Comparison of ENCODE assay signal across 8 cellular contexts in the genomic region with DNA sequence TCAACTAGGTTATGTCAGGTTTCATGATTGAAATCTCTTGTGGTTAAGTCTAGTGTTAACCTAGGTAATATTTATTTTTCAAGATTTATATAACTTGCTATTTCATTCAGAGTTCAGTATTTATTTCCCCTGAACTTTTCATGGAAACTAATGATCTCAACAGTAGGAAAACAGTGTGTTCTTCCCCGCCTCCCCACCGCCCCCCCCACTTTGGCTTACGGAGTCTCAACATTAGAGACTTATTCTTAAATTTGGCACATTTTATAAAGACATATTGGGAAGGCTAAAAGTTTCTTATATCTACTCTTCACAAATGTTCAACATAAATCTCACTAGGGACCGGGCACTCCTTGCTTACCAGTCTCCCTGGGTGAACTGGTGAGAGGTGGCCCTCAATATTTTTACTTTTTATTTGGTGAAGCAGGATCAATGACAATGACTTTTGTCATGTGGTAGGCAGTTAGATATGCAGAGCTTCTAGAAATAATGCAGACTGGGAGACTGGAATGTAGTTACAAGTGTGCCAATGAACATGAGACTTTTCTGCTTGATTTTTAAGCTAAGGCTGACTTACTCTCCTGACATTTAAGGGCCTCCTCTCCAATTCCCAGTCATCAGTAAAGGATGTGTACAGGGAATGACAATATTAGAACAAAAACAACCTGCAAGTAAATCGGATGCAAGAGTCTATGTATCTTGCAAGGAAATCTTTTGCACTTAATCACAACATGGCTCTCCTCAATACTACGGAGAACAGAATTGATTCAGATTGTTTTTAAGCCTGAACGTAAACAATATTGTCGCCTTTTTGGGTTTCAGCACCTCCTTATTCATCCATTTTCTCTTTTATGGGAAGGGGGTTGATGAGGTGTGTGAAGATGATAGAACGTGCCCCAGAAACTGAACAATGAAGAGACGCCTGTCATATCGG. TPM values are rescaled to one million over a fixed set of nuclear protein-coding genes. Genes with fewer than 3 reads are reported as not detected.
DNase-seq lines count a peak whose midpoint lies in the region; ATAC-seq and TF ChIP-seq lines count a peak whose summit lies in the region.

No MANE protein-coding gene starts in this region.

- peaks cover 24% of the 10 kb centered on the region for H3K4me1 ChIP-seq in Caco-2
- peaks cover 19 to 29% of the 10 kb centered on the region in 2 donors for H3K4me1 ChIP-seq in naive thymus-derived CD4-positive, alpha-beta T cell (ENCODE audit: control insufficient read depth in 2 of 2, insufficient read depth in 2 of 2, low read length in 2 of 2)

- ATAC-seq in naive thymus-derived CD4-positive, alpha-beta T cell = no peak
- ATAC-seq in GM18520 (IDR thresholded peaks at IDR 0.05; ENCODE audit: unreplicated experiment) (no peak), GM19467 (IDR thresholded peaks at IDR 0.05; ENCODE audit: unreplicated experiment) (no peak), HG03135 (IDR thresholded peaks at IDR 0.05; ENCODE audit: unreplicated experiment) (no peak)

- intact Hi-C loops in Caco-2 (cut with micrococcal nuclease; ENCODE audit: unreplicated experiment) = no loop called here
- intact Hi-C loops in naive thymus-derived CD4-positive, alpha-beta T cell (cut with micrococcal nuclease) = loop anchor here (2.0 to 10.0 kb wide), 13 partner anchors 25 to 1775 kb away; a partner anchor contains a TSS

- POLR2A ChIA-PET in Caco-2 (lab: Charles Lee) = no interaction called here
- POLR2A ChIA-PET in naive thymus-derived CD4-positive, alpha-beta T cell (lab: Charles Lee) = interaction anchor here (0.6 kb wide), 1 partner anchor 128 kb away, joined by 3 read pairs; no protein-coding TSS in a partner anchor

- H3K9me3 Mint-ChIP-seq in Caco-2 (ENCODE audit: unreplicated experiment) = no peaks in the 10 kb centered on the region
- peaks cover 0 to 5% (median 0%) of the 10 kb centered on the region in 11 donors for H3K9me3 Mint-ChIP-seq in naive thymus-derived CD4-positive, alpha-beta T cell

- BruUV-seq in Caco-2 (replicated peaks; lab: Mats Ljungman, UMichigan) = no TSS peak

- H3K27ac ChIP-seq in coronary artery = peak overlapping the region; percentile 94 to 97
- H3K27ac ChIP-seq in naive thymus-derived CD4-positive, alpha-beta T cell (ENCODE audit: low read depth, low read length) = peak overlapping the region; percentile 91

- H3K27ac Mint-ChIP-seq in Caco-2 (ENCODE audit: unreplicated experiment) = peak overlapping the region; percentile 67
- H3K27ac Mint-ChIP-seq in naive thymus-derived CD4-positive, alpha-beta T cell = peak overlapping the region; percentile 88 to 99 (median 97)

- no peak for TF ChIP-seq CTCF in Caco-2 (IDR thresholded peaks at IDR 0.05; ENCODE audit: insufficient read depth in 1 of 2, low read depth in 1 of 2, low read length in 1 of 2, severe bottlenecking in 1 of 2, unreplicated experiment in 1 of 2)
- no peak for TF ChIP-seq CTCF in coronary artery (IDR thresholded peaks at IDR 0.05)

- CTCF ChIA-PET in Caco-2 (lab: Charles Lee) = interaction anchor here (0.7 kb wide), 1 partner anchor 137 kb away, joined by 5 read pairs; no protein-coding TSS in a partner anchor
- CTCF ChIA-PET in naive thymus-derived CD4-positive, alpha-beta T cell (lab: Charles Lee) = no interaction called here

- H3K27me3 ChIP-seq in Caco-2 (replicated peaks; ENCODE audit: control insufficient read depth, insufficient read depth, low read length) (no peaks in the 10 kb centered on the region), MG63 (no peaks in the 10 kb centered on the region)
- no peaks in the 10 kb centered on the region for H3K27me3 ChIP-seq in naive thymus-derived CD4-positive, alpha-beta T cell (ENCODE audit: control insufficient read depth in 2 of 2, insufficient read depth in 2 of 2, low read length in 2 of 2)

- no peaks in the 10 kb centered on the region for H3K36me3 Mint-ChIP-seq in Caco-2 (ENCODE audit: insufficient read depth, unreplicated experiment)
- peaks cover 0 to 4% (median 0%) of the 10 kb centered on the region in 5 donors for H3K36me3 Mint-ChIP-seq in naive thymus-derived CD4-positive, alpha-beta T cell

- H3K4me3 ChIP-seq in Caco-2 (ENCODE audit: low read depth, low read length) (peak overlapping the region; percentile 89), MG63 (peak overlapping the region; percentile 84), coronary artery (peak overlapping the region; percentile 91)
- peak overlapping the region; percentile 83 for H3K4me3 ChIP-seq in naive thymus-derived CD4-positive, alpha-beta T cell (ENCODE audit: low read length)

- H3K36me3 ChIP-seq in Caco-2 (ENCODE audit: control insufficient read depth, insufficient read depth, low read length) (no peaks in the 10 kb centered on the region), MG63 (no peaks in the 10 kb centered on the region)
- H3K36me3 ChIP-seq in naive thymus-derived CD4-positive, alpha-beta T cell (ENCODE audit: control insufficient read depth in 2 of 3, insufficient read depth in 3 of 3, low read length in 3 of 3) = peaks cover 0 to 6% (median 0%) of the 10 kb centered on the region in 3 experiments

- DNase-seq in Caco-2 (no peak), MG63 (no peak), coronary artery (ENCODE audit: low spot score) (no peak)
- DNase-seq in naive thymus-derived CD4-positive, alpha-beta T cell = peak in 3 of 9 donors; percentile 4 to 36 (median 24)
- DNase-seq in stimulated activated naive CD4-positive, alpha-beta T cell treated with Interleukin-2 at 50 U/mL for 16 hours (lab: John Stamatoyannopoulos, UW) = no peak

- H3K4me3 Mint-ChIP-seq in Caco-2 (ENCODE audit: unreplicated experiment) = peak overlapping the region; percentile 95
- H3K4me3 Mint-ChIP-seq in naive thymus-derived CD4-positive, alpha-beta T cell = peak overlapping the region; percentile 92 to 97 (median 95)

- H3K4me1 Mint-ChIP-seq in Caco-2 (ENCODE audit: low read depth, unreplicated experiment) = peaks cover 13% of the 10 kb centered on the region
- peaks cover 34 to 78% (median 69%) of the 10 kb centered on the region in 7 donors for H3K4me1 Mint-ChIP-seq in naive thymus-derived CD4-positive, alpha-beta T cell

- H3K27me3 Mint-ChIP-seq in Caco-2 (ENCODE audit: insufficient read depth, unreplicated experiment) = no peaks in the 10 kb centered on the region
- peaks cover 0 to 3% (median 0%) of the 10 kb centered on the region in 5 donors for H3K27me3 Mint-ChIP-seq in naive thymus-derived CD4-positive, alpha-beta T cell

- H3K9me3 ChIP-seq in Caco-2 (no peaks in the 10 kb centered on the region), MG63 (no peaks in the 10 kb centered on the region)
- no peaks in the 10 kb centered on the region for H3K9me3 ChIP-seq in naive thymus-derived CD4-positive, alpha-beta T cell (ENCODE audit: control insufficient read depth in 2 of 3, low read length in 3 of 3)

RNA-seq across cellular contexts. Expression of a gene that starts 1.6 kb away (rescaled TPM):
- total RNA-seq in Caco-2 (2022) = 19.2 and 21.0 TPM in 2 replicates
- 22.0 and 22.9 TPM in 2 replicates for total RNA-seq in MG63 (2014; rRNA removed; shearing (Covaris generic); ENCODE audit: low replicate concordance)
- 10 to 100 TPM; 40.4 to 63.4 (median 47.1) TPM for total RNA-seq in naive thymus-derived CD4-positive, alpha-beta T cell
- polyA plus RNA-seq in naive thymus-derived CD4-positive, alpha-beta T cell = 10 to 100 TPM; 10.5 to 20.9 TPM
